11 cellular contexts compared by ENCODE assay signal in the genomic region with DNA sequence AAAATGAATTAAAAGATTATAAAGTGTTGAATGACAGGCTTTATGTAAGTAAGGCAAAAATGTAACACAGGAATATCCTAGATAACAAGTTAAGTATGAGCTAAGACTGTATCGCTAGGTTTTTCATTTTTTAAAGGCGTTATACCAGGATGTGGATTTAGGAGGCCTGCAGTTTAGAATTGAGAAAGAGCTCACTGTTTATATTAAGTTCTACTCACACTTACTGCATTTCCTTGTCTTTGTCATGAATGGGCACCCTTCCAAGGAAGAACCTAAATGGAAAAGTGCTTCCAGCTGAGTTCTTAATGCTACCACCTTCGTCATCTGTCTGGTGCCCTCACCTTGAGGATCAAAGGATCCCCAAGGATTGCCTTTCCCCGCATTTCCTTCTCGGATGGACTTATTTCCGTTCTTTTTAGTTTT.
DNase-seq lines count a peak whose midpoint lies in the region; ATAC-seq and TF ChIP-seq lines count a peak whose summit lies in the region.
"Had no signal": no experiment of that assay in that cellular context is flagged by ENCODE, and none has a peak within 500 bp of the region (broad histone marks: within the 10 kb centered on the region; RNA-seq: fewer than 3 reads in every experiment).

No MANE protein-coding gene starts in this region.

- H3F3A ChIP-seq in SK-N-SH (replicated peaks; ENCODE audit: insufficient read depth), result peaks cover 21% of the 10 kb centered on the region

- no peak for TF ChIP-seq RAD21 in SK-N-SH (IDR thresholded peaks at IDR 0.05; ENCODE audit: low read length)

- no peaks in the 10 kb centered on the region for H3K9me2 ChIP-seq in SK-N-SH

- H3K4me1 Mint-ChIP-seq in activated T-cell treated with anti-CD3 and anti-CD28 coated beads, Interleukin-2, amount 50 U/mL, for 72 hours (ENCODE audit: low read depth), result peaks cover 6% of the 10 kb centered on the region

- CTCF ChIA-PET in SK-N-SH (lab: Yijun Ruan, JAX), result interaction anchor here (0.6 to 1.2 kb wide), 4 partner anchors 18 to 1024 kb away, joined by 3 to 6 read pairs (median 3); no protein-coding TSS in a partner anchor

- H3K79me2 ChIP-seq in SK-N-SH (ENCODE audit: insufficient read depth), result peaks cover 65% of the 10 kb centered on the region

- H3K4me3 ChIP-seq in SK-N-SH (ENCODE audit: low read depth in 2 of 2, low read length in 1 of 2) (no peak overlapping the region), sigmoid colon (no peak overlapping the region)
- H3K4me3 ChIP-seq: cardiac muscle cell, upper lobe of right lung had no signal

- WGBS in SK-N-SH (ENCODE audit: low lambda C conversion rate), result 50% methylated on average over 6 of the region's 6 CpGs
- 47 to 70% methylated on average over 6 of the region's 6 CpGs for WGBS in sigmoid colon, 2 donors

- H3K9me3 ChIP-seq in SK-N-SH (no peaks in the 10 kb centered on the region), sigmoid colon (no peaks in the 10 kb centered on the region)
- H3K9me3 ChIP-seq: upper lobe of right lung had no signal

- no peaks in the 10 kb centered on the region for H3K27me3 ChIP-seq in SK-N-SH (ENCODE audit: insufficient read depth)
- H3K27me3 ChIP-seq in sigmoid colon, result no peaks in the 10 kb centered on the region
- H3K27me3 ChIP-seq: cardiac muscle cell, upper lobe of right lung had no signal

- H3K27ac Mint-ChIP-seq in activated T-cell treated with anti-CD3 and anti-CD28 coated beads, Interleukin-2, amount 50 U/mL, for 72 hours, result no peak overlapping the region

- DNase-seq in HS-5 (ENCODE audit: low read depth) (peak; percentile 52), SK-N-SH (no peak), fibroblast of the conjunctiva (ENCODE audit: low read depth) (peak; percentile 43), sigmoid colon (no peak), NCI-H526 (lab: John Stamatoyannopoulos, UW) (no peak), COLO829 (ENCODE audit: low spot score) (no peak)
- DNase-seq in activated T-cell treated with anti-CD3 and anti-CD28 coated beads, Interleukin-2, amount 50 U/mL, for 72 hours, result no peak
- DNase-seq: hypothalamus, upper lobe of right lung had no signal

- H3K4me3 Mint-ChIP-seq in activated T-cell treated with anti-CD3 and anti-CD28 coated beads, Interleukin-2, amount 50 U/mL, for 72 hours, result no peak overlapping the region

- H3K27me3 Mint-ChIP-seq in activated T-cell treated with anti-CD3 and anti-CD28 coated beads, Interleukin-2, amount 50 U/mL, for 72 hours (ENCODE audit: low read depth), result peaks cover 21% of the 10 kb centered on the region

- no peak for ATAC-seq in GM21619 (IDR thresholded peaks at IDR 0.05; ENCODE audit: unreplicated experiment)
- ATAC-seq in activated T-cell treated with anti-CD3 and anti-CD28 coated beads, Interleukin-2, amount 50 U/mL, for 72 hours (replicated peaks in 1 of 2), result no peak
- ATAC-seq: upper lobe of right lung had no signal

- POLR2A ChIA-PET in SK-N-SH (lab: Yijun Ruan, JAX), result interaction anchor here (3.2 kb wide), 1 partner anchor 148 kb away, joined by 9 read pairs; the partner anchor contains the start of gene SOX4

- H3K36me3 ChIP-seq in SK-N-SH (replicated peaks in 1 of 2; ENCODE audit: control insufficient read depth in 1 of 2, insufficient read depth in 2 of 2, low read length in 1 of 2), result no peaks in the 10 kb centered on the region
- H3K36me3 ChIP-seq in sigmoid colon, result no peaks in the 10 kb centered on the region
- H3K36me3 ChIP-seq: cardiac muscle cell, upper lobe of right lung had no signal

- peak overlapping the region; percentile 76 for H3K4me2 ChIP-seq in SK-N-SH

- H3K9me3 Mint-ChIP-seq in activated T-cell treated with anti-CD3 and anti-CD28 coated beads, Interleukin-2, amount 50 U/mL, for 72 hours, result no peaks in the 10 kb centered on the region

- no peak for TF ChIP-seq POLR2A in sigmoid colon (IDR thresholded peaks at IDR 0.05)

- no peak for TF ChIP-seq CTCF in SK-N-SH (IDR thresholded peaks at IDR 0.05)
- TF ChIP-seq CTCF in sigmoid colon (IDR thresholded peaks at IDR 0.05), result no peak

- peak overlapping the region; percentile 26; the same call in 1 of the 2 replicates for H2AFZ ChIP-seq in SK-N-SH (ENCODE audit: low read depth)

- H3K36me3 Mint-ChIP-seq in activated T-cell treated with anti-CD3 and anti-CD28 coated beads, Interleukin-2, amount 50 U/mL, for 72 hours (ENCODE audit: insufficient read depth in 2 of 2), result no peaks in the 10 kb centered on the region

- H4K20me1 ChIP-seq in SK-N-SH (ENCODE audit: insufficient read depth), result no peaks in the 10 kb centered on the region; the same call in 1 of the 2 replicates

- intact Hi-C loops in sigmoid colon (cut with DNase I), result no loop called here

- TF ChIP-seq EP300 in SK-N-SH (IDR thresholded peaks at IDR 0.05; ENCODE audit: borderline replicate concordance in 1 of 2, low read depth in 1 of 2, low read length in 1 of 2) (peak in 1 of 2 experiments; percentile 16; a peak in 1 of 4 replicates), sigmoid colon (IDR thresholded peaks at IDR 0.05) (no peak)

- H3K9ac ChIP-seq in SK-N-SH, result peak overlapping the region; percentile 69; the same call in 1 of the 2 replicates

- H3K27ac ChIP-seq in SK-N-SH (ENCODE audit: low read depth in 2 of 2, low read length in 1 of 2) (peak overlapping the region; percentile 85 to 97), sigmoid colon (peak overlapping the region; percentile 51 to 64 (median 58))
- H3K27ac ChIP-seq: cardiac muscle cell, upper lobe of right lung had no signal

- H3K4me1 ChIP-seq in SK-N-SH (ENCODE audit: control insufficient read depth in 1 of 2, insufficient read depth in 2 of 2, low read depth in 1 of 2, low read length in 1 of 2) (peaks cover 32 to 38% of the 10 kb centered on the region in 2 experiments), sigmoid colon (peaks cover 0 to 53% (median 30%) of the 10 kb centered on the region in 4 donors)

TF ChIP-seq in SK-N-SH, 30 proteins besides CTCF, POLR2A, EP300 and RAD21:
- TF ChIP-seq NFIC (IDR thresholded peaks at IDR 0.05; ENCODE audit: borderline replicate concordance) (peak; percentile 70; the same call in 1 of the 2 replicates), TCF12 (IDR thresholded peaks at IDR 0.05) (peak; percentile 52), JUND (IDR thresholded peaks at IDR 0.05) (no peak; the same call in 1 of the 2 replicates)

Comparison
In these comparisons a context has a peak if more than half of its experiments do, and no peak if none do; other contexts are left out.
1. DNase-seq: peak in HS-5 (single experiment) and fibroblast of the conjunctiva (single experiment); none in SK-N-SH (single experiment), sigmoid colon (single experiment), NCI-H526 (0 of 2), activated T-cell treated with anti-CD3 and anti-CD28 coated beads, Interleukin-2, amount 50 U/mL, for 72 hours (0 of 2) and COLO829 (single experiment).